In genomic region chr7:120274482-120274881, GRCh38 we compare ENCODE assay signal across 2 cellular contexts.
TF ChIP-seq lines count a peak whose summit lies in the region.

No MANE protein-coding gene starts in this region.

TF ChIP-seq in H1, 55 proteins besides CTCF, POLR2A, EP300 and RAD21:
- TF ChIP-seq PHF8 (conservative IDR thresholded peaks at IDR 0.05; ENCODE audit: low read depth, low read length) (no peak), EGR1 (IDR thresholded peaks at IDR 0.05; ENCODE audit: borderline replicate concordance, low read depth, low read length) (no peak), CHD1 (IDR thresholded peaks at IDR 0.05; ENCODE audit: low read depth, low read length) (no peak), SP4 (IDR thresholded peaks at IDR 0.05; ENCODE audit: low read length) (no peak), BCL11A (IDR thresholded peaks at IDR 0.05; ENCODE audit: low read depth in 2 of 2, low read length in 2 of 2) (no peak), TBP (IDR thresholded peaks at IDR 0.05; ENCODE audit: low read depth, low read length) (no peak), NANOG (IDR thresholded peaks at IDR 0.05; ENCODE audit: insufficient read depth, low read depth, low read length, poor library complexity, severe bottlenecking) (no peak), NRF1 (IDR thresholded peaks at IDR 0.05; ENCODE audit: low read depth, low read length) (no peak), FOSL1 (IDR thresholded peaks at IDR 0.05; ENCODE audit: insufficient read depth, low read depth, low read length) (no peak), SP2 (IDR thresholded peaks at IDR 0.05; ENCODE audit: low read length) (no peak), ASH2L (IDR thresholded peaks at IDR 0.05; ENCODE audit: low read length) (no peak), SP1 (IDR thresholded peaks at IDR 0.05; ENCODE audit: low read depth, low read length) (no peak), TCF12 (IDR thresholded peaks at IDR 0.05; ENCODE audit: low read depth, low read length) (no peak), RFX5 (IDR thresholded peaks at IDR 0.05; ENCODE audit: borderline replicate concordance, low read depth, low read length) (no peak), HDAC6 (IDR thresholded peaks at IDR 0.05; ENCODE audit: low read depth, low read length) (no peak), KDM1A (IDR thresholded peaks at IDR 0.05; ENCODE audit: borderline replicate concordance, low read length) (no peak), TEAD4 (IDR thresholded peaks at IDR 0.05; ENCODE audit: low read depth, low read length) (no peak)

TF ChIP-seq in neural cell, 6 proteins besides CTCF, POLR2A, EP300 and RAD21:
- TF ChIP-seq EZH2 (IDR thresholded peaks at IDR 0.05; ENCODE audit: borderline replicate concordance, insufficient read depth, low read length, poor library complexity, severe bottlenecking) (no peak), TAF1 (IDR thresholded peaks at IDR 0.05; ENCODE audit: low read depth) (no peak), POLR2AphosphoS5 (IDR thresholded peaks at IDR 0.05) (no peak), MXI1 (conservative IDR thresholded peaks at IDR 0.05; ENCODE audit: poor library complexity, severe bottlenecking) (no peak), SMC3 (conservative IDR thresholded peaks at IDR 0.05; ENCODE audit: poor library complexity) (no peak), REST (IDR thresholded peaks at IDR 0.05; ENCODE audit: borderline replicate concordance) (no peak)
